Comparison of ENCODE assay signal across 8 cellular contexts in genomic region chr12:63826002-63826585, GRCh38. TPM values are rescaled to one million over a fixed set of nuclear protein-coding genes. Genes with fewer than 3 reads are reported as not detected.
A peak's percentile ranks its signal among the peaks of the same experiment; 100 is the strongest.
DNase-seq lines count a peak whose midpoint lies in the region; ATAC-seq and TF ChIP-seq lines count a peak whose summit lies in the region.

No MANE protein-coding gene starts in this region.

- no peaks in the 10 kb centered on the region for H3K4me1 ChIP-seq in ovary (ENCODE audit: insufficient read depth)

- H3K4me3 ChIP-seq in ovary, result no peak overlapping the region

- H3K36me3 ChIP-seq in ovary, result no peaks in the 10 kb centered on the region

- H3K9me3 Mint-ChIP-seq in activated naive CD4-positive, alpha-beta T cell treated with anti-CD3 and anti-CD28 coated beads, Interleukin-2, amount 50 U/mL, for 72 hours, result peaks cover 0 to 5% of the 10 kb centered on the region in 2 donors

- intact Hi-C loops in ovary (cut with DNase I), result no loop called here

- H3K27me3 ChIP-seq in ovary, result no peaks in the 10 kb centered on the region

- H3K36me3 Mint-ChIP-seq in activated naive CD4-positive, alpha-beta T cell treated with anti-CD3 and anti-CD28 coated beads, Interleukin-2, amount 50 U/mL, for 72 hours, result peaks cover 10 to 18% of the 10 kb centered on the region in 2 donors

- peak; percentile 53 to 75 (median 59) for TF ChIP-seq CTCF in ovary (IDR thresholded peaks at IDR 0.05)

- no peaks in the 10 kb centered on the region for H3K9me3 ChIP-seq in ovary

- H3K27ac ChIP-seq in ovary, result no peak overlapping the region

- ATAC-seq in GM21447 (IDR thresholded peaks at IDR 0.05; ENCODE audit: unreplicated experiment), result peak; percentile 85
- no peak for ATAC-seq in HG03520 (IDR thresholded peaks at IDR 0.05; ENCODE audit: unreplicated experiment)
- no peak for ATAC-seq in activated naive CD4-positive, alpha-beta T cell treated with anti-CD3 and anti-CD28 coated beads, Interleukin-2, amount 50 U/mL, for 72 hours

- WGBS in ovary, 3 donors, result 21 to 31% (median 22%) methylated on average over 4 of the region's 4 CpGs

- no peak overlapping the region for H3K27ac Mint-ChIP-seq in activated naive CD4-positive, alpha-beta T cell treated with anti-CD3 and anti-CD28 coated beads, Interleukin-2, amount 50 U/mL, for 72 hours

- peak; percentile 57 for DNase-seq in Daoy (ENCODE audit: low read depth)
- DNase-seq in Kasumi-1 (lab: John Stamatoyannopoulos, UW), result peak; percentile 68 to 79
- peak; percentile 54 for DNase-seq in SK-N-DZ (ENCODE audit: low spot score)
- peak; percentile 88 for DNase-seq in fibroblast of peridontal ligament (ENCODE audit: extremely low read depth)
- DNase-seq in ovary, result peak in 1 of 5 donors; percentile 27
- no peak for DNase-seq in activated naive CD4-positive, alpha-beta T cell treated with anti-CD3 and anti-CD28 coated beads, Interleukin-2, amount 50 U/mL, for 72 hours (ENCODE audit: low spot score in 2 of 2)

- no peak for TF ChIP-seq EP300 in ovary (IDR thresholded peaks at IDR 0.05)

- no peak for TF ChIP-seq POLR2A in ovary (IDR thresholded peaks at IDR 0.05)

RNA-seq across cellular contexts. Expression of gene SRGAP1, which starts 18.4 kb away (rescaled TPM):
- 0.91 and 1.7 TPM in 2 replicates for total RNA-seq in Daoy (2014; rRNA removed; shearing (Covaris generic))
- polyA plus RNA-seq in SK-N-DZ (2014; cell fraction: cytosol; rRNA removed), result 1.3 and 1.4 TPM in 2 replicates
- 1.1 and 3.8 TPM in 2 replicates for polyA plus RNA-seq in SK-N-DZ (2014; cell fraction: nucleus; rRNA removed)
- total RNA-seq in ovary, result 10 to 100 TPM in 4 of 7 donors, 1 to 10 TPM in 3; 5.7 to 17.9 (median 12.6) TPM
- polyA plus RNA-seq in ovary, result 1 to 10 TPM; 2.8 to 7.8 TPM
- total RNA-seq in activated naive CD4-positive, alpha-beta T cell treated with anti-CD3 and anti-CD28 coated beads, Interleukin-2, amount 50 U/mL, for 72 hours, result under 1 TPM in 1 of 2 donors, not detected in 1; 0.25 TPM

RNA-seq across cellular contexts. Expression of gene RXYLT1, which starts 46.4 kb away (rescaled TPM):
- 42.7 and 46.9 TPM in 2 replicates for total RNA-seq in Daoy (2014; rRNA removed; shearing (Covaris generic))
- polyA plus RNA-seq in SK-N-DZ (2014; cell fraction: cytosol; rRNA removed), result 16.5 and 20.8 TPM in 2 replicates
- polyA plus RNA-seq in SK-N-DZ (2014; cell fraction: nucleus; rRNA removed), result 18.1 and 25.9 TPM in 2 replicates
- 10 to 100 TPM; 15.0 to 23.3 (median 20.2) TPM for total RNA-seq in ovary
- polyA plus RNA-seq in ovary, result 10 to 100 TPM; 18.1 to 21.6 TPM
- 10 to 100 TPM in 1 of 2 donors, 1 to 10 TPM in 1; 7.9 to 13.4 TPM for total RNA-seq in activated naive CD4-positive, alpha-beta T cell treated with anti-CD3 and anti-CD28 coated beads, Interleukin-2, amount 50 U/mL, for 72 hours

Comparison
In these comparisons a context has a peak if more than half of its experiments do, and no peak if none do; other contexts are left out.
1. DNase-seq: peak in Daoy (single experiment), Kasumi-1 (2 of 2), SK-N-DZ (single experiment) and fibroblast of peridontal ligament (single experiment); none in activated naive CD4-positive, alpha-beta T cell treated with anti-CD3 and anti-CD28 coated beads, Interleukin-2, amount 50 U/mL, for 72 hours (0 of 2).